Comparison of ENCODE assay signal across 10 cellular contexts in genomic region chr20:48283470-48284110, GRCh38.
DNase-seq lines count a peak whose midpoint lies in the region; ATAC-seq and TF ChIP-seq lines count a peak whose summit lies in the region.
"Had no signal": no experiment of that assay in that cellular context is flagged by ENCODE, and none has a peak within 500 bp of the region (broad histone marks: within the 10 kb centered on the region; RNA-seq: fewer than 3 reads in every experiment).

No MANE protein-coding gene starts in this region.

- H3K4me3 ChIP-seq in ACC112 (ENCODE audit: low read depth, low read length) (no peak overlapping the region), lung (no peak overlapping the region), WERI-Rb-1 (ENCODE audit: low read depth, low read length) (no peak overlapping the region)
- H3K4me3 ChIP-seq: suprapubic skin had no signal

- ATAC-seq in lung (ENCODE audit: insufficient read depth, low FRiP score) (no peak), HG03196 (IDR thresholded peaks at IDR 0.05; ENCODE audit: unreplicated experiment) (no peak)

- H3K36me3 ChIP-seq in ACC112 (ENCODE audit: insufficient read depth, low read length) (no peaks in the 10 kb centered on the region), lung (ENCODE audit: control insufficient read depth in 2 of 2, insufficient read depth in 2 of 2, low read length in 2 of 2) (no peaks in the 10 kb centered on the region), WERI-Rb-1 (no peaks in the 10 kb centered on the region)
- H3K36me3 ChIP-seq: suprapubic skin had no signal

- no peak for TF ChIP-seq CTCF in lung (IDR thresholded peaks at IDR 0.05; ENCODE audit: control extremely low read depth, extremely low read depth)
- no peak for TF ChIP-seq CTCF in WERI-Rb-1 (IDR thresholded peaks at IDR 0.05; ENCODE audit: low read depth, low read length)

- H3K79me2 ChIP-seq in ACC112 (ENCODE audit: control insufficient read depth, insufficient read depth, low read length, unreplicated experiment) = no peaks in the 10 kb centered on the region

- 62 to 70% methylated on average over 13 of the region's 13 CpGs for WGBS in lung, 2 donors

- no peak overlapping the region for H2AFZ ChIP-seq in ACC112 (ENCODE audit: low read length, unreplicated experiment)

- H3K27me3 ChIP-seq in ACC112 (ENCODE audit: insufficient read depth, low read length) (no peaks in the 10 kb centered on the region), lung (ENCODE audit: control insufficient read depth, insufficient read depth) (no peaks in the 10 kb centered on the region), WERI-Rb-1 (ENCODE audit: insufficient read depth, low read depth, severe bottlenecking) (no peaks in the 10 kb centered on the region)

- H3K27ac ChIP-seq in ACC112 (ENCODE audit: low read depth, low read length) = peak overlapping the region; percentile 2; the same call in 1 of the 2 replicates
- H3K27ac ChIP-seq in lung (ENCODE audit: low read depth in 1 of 2, low read length in 1 of 2) = no peak overlapping the region
- H3K27ac ChIP-seq in WERI-Rb-1 = no peak overlapping the region
- H3K27ac ChIP-seq: suprapubic skin had no signal

- DNase-seq in NCI-H1092 treated with DMSO at 0.1 percent for 48 hours (lab: John Stamatoyannopoulos, UW) (peak; percentile 52), dedifferentiated amniotic fluid mesenchymal stem cell (ENCODE audit: extremely low spot score) (peak; percentile 83), lung (ENCODE audit: low spot score) (peak; percentile 45), T1000 (lab: John Stamatoyannopoulos, UW) (no peak), COLO668 (lab: John Stamatoyannopoulos, UW; ENCODE audit: unreplicated experiment) (no peak), WERI-Rb-1 (no peak)
- DNase-seq: GOT3 had no signal

- H3K9me3 ChIP-seq in lung (ENCODE audit: control insufficient read depth in 2 of 2, insufficient read depth in 1 of 2, low read length in 1 of 2) = peaks cover 0 to 3% of the 10 kb centered on the region in 2 donors
- H3K9me3 ChIP-seq in WERI-Rb-1 (ENCODE audit: severe bottlenecking) = no peaks in the 10 kb centered on the region
- H3K9me3 ChIP-seq: suprapubic skin had no signal

- H3K4me1 ChIP-seq in ACC112 (ENCODE audit: control insufficient read depth, insufficient read depth, low read length, unreplicated experiment) (peaks cover 31% of the 10 kb centered on the region), lung (ENCODE audit: control insufficient read depth in 2 of 2, insufficient read depth in 2 of 2, low read length in 2 of 2) (peaks cover 0 to 4% of the 10 kb centered on the region in 2 donors)

Comparison
In these comparisons a context has a peak if more than half of its experiments do, and no peak if none do; other contexts are left out.
1. DNase-seq: peak in NCI-H1092 treated with DMSO at 0.1 percent for 48 hours (single experiment), dedifferentiated amniotic fluid mesenchymal stem cell (single experiment) and lung (single experiment); none in T1000 (single experiment), COLO668 (single experiment) and WERI-Rb-1 (single experiment).